35 cellular contexts compared by ENCODE assay signal in the genomic region with DNA sequence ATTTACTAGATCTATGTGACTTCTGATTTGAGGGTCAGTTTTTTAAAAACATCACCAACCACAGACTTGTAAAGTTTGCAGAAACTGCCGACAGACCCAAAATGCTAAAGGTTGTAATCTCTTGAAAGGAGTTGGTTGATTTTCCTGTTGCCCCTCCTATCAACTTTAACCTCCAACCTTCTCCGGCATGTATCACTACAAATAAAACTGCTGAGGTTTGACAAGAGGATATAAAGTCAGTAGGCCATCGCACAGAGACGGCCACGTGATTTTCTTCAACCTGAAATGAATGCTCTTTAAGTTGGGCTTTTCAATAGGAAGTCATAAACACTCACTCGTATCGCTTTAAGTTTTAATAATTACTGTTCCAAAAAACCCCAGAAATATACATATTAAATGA.
"Had no signal": no experiment of that assay in that cellular context is flagged by ENCODE, and none has a peak within 500 bp of the region (broad histone marks: within the 10 kb centered on the region; RNA-seq: fewer than 3 reads in every experiment).

No MANE protein-coding gene starts in this region.

- H3K27me3 ChIP-seq: adrenal gland, body of pancreas, breast epithelium, Peyer's patch, SJSA1 had no signal

- H3K27ac Mint-ChIP-seq: activated CD4-positive, alpha-beta T cell treated with anti-CD3 and anti-CD28 coated beads for 36 hours; activated CD4-positive, alpha-beta T cell treated with anti-CD3 and anti-CD28 coated beads, Interleukin-2, amount 10 ng/mL, durations not matched to agents 7 days and 5 days; activated naive CD4-positive, alpha-beta T cell treated with anti-CD3 and anti-CD28 coated beads for 36 hours; activated naive CD4-positive, alpha-beta T cell treated with anti-CD3 and anti-CD28 coated beads, Interleukin-2, amount 50 U/mL, for 72 hours; activated T-helper 1 cell treated with anti-CD3 and anti-CD28 coated beads, Interleukin-12 subunit alpha, Interleukin-12 subunit beta, Interleukin-2, Interleukin-4 antibody, amounts not matched to agents 30 ng/mL and 10 ng/mL and 1 ng/mL, durations not matched to agents 14 hours and 24 hours and 36 hours; T-helper 1 cell treated with Interleukin-12 subunit alpha and Interleukin-12 subunit beta and Interleukin-4 antibody, amounts not matched to agents 30 μg/mL and 1 μg/mL, for 36 hours; T-helper 2 cell treated with Interferon-gamma antibody and Interleukin-4, amounts not matched to agents 5 μg/mL and 100 μg/mL, for 36 hours had no signal

- H3K4me1 Mint-ChIP-seq: activated CD4-positive, alpha-beta T cell treated with anti-CD3 and anti-CD28 coated beads for 36 hours; activated CD4-positive, alpha-beta T cell treated with anti-CD3 and anti-CD28 coated beads, Interleukin-2, amount 10 ng/mL, durations not matched to agents 7 days and 5 days had no signal

- H3K9ac ChIP-seq: KMS-11, SK-N-SH had no signal

- H3K4me3 Mint-ChIP-seq: activated CD4-positive, alpha-beta T cell treated with anti-CD3 and anti-CD28 coated beads for 36 hours; activated CD4-positive, alpha-beta T cell treated with anti-CD3 and anti-CD28 coated beads, Interleukin-2, amount 10 ng/mL, durations not matched to agents 7 days and 5 days; activated naive CD4-positive, alpha-beta T cell treated with anti-CD3 and anti-CD28 coated beads for 36 hours; activated T-cell treated with anti-CD3 and anti-CD28 coated beads, Interleukin-2, amount 50 U/mL, for 4 hours; activated T-helper 1 cell treated with anti-CD3 and anti-CD28 coated beads, Interleukin-12 subunit alpha, Interleukin-12 subunit beta, Interleukin-2, Interleukin-4 antibody, amounts not matched to agents 30 ng/mL and 10 ng/mL and 1 ng/mL, durations not matched to agents 14 hours and 24 hours and 36 hours; T-helper 1 cell treated with Interleukin-12 subunit alpha and Interleukin-12 subunit beta and Interleukin-4 antibody, amounts not matched to agents 30 μg/mL and 1 μg/mL, for 36 hours; T-helper 2 cell treated with Interferon-gamma antibody and Interleukin-4, amounts not matched to agents 5 μg/mL and 100 μg/mL, for 36 hours had no signal

- H3K27me3 Mint-ChIP-seq: activated CD4-positive, alpha-beta T cell treated with anti-CD3 and anti-CD28 coated beads for 36 hours; activated CD4-positive, alpha-beta T cell treated with anti-CD3 and anti-CD28 coated beads, Interleukin-2, amount 10 ng/mL, durations not matched to agents 7 days and 5 days had no signal

- H3K36me3 Mint-ChIP-seq: activated naive CD4-positive, alpha-beta T cell treated with anti-CD3 and anti-CD28 coated beads, Interleukin-2, amount 50 U/mL, for 72 hours had no signal

- H3K4me2 ChIP-seq: KMS-11, SK-N-SH had no signal

- H3K36me3 ChIP-seq: adrenal gland, breast epithelium, Peyer's patch, SJSA1 had no signal

- H3K9me3 ChIP-seq: adrenal gland, body of pancreas, breast epithelium, Peyer's patch, SJSA1, SK-N-SH had no signal

- H3K27ac ChIP-seq: adrenal gland, body of pancreas, breast epithelium, KMS-11, Peyer's patch, SJSA1 had no signal

- H3K4me1 ChIP-seq: adrenal gland, body of pancreas, breast epithelium, Peyer's patch, SJSA1 had no signal

- FAIRE-seq: astrocyte, TTC549 had no signal

- ATAC-seq: activated CD4-positive, alpha-beta T cell treated with anti-CD3 and anti-CD28 coated beads for 36 hours; activated CD4-positive, CD25-positive, alpha-beta regulatory T cell treated with anti-CD3 and anti-CD28 coated beads, Interleukin-2, amount 50 U/mL, for 24 hours; activated naive CD4-positive, alpha-beta T cell treated with anti-CD3 and anti-CD28 coated beads, Interleukin-2, amount 50 U/mL, for 72 hours; activated T-cell treated with anti-CD3 and anti-CD28 coated beads, Interleukin-2, amount 50 U/mL, for 4 hours; body of pancreas; PC-3 had no signal

- DNase-seq: activated CD4-positive, alpha-beta T cell treated with anti-CD3 and anti-CD28 coated beads for 36 hours; activated CD4-positive, alpha-beta T cell treated with anti-CD3 and anti-CD28 coated beads, Interleukin-2, amount 10 ng/mL, durations not matched to agents 7 days and 5 days; activated CD4-positive, alpha-beta T cell treated with anti-CD3 and anti-CD28 coated beads, Interleukin-2, amount 50 U/mL, for 48 hours; activated CD8-positive, alpha-beta memory T cell treated with anti-CD3 and anti-CD28 coated beads, Interleukin-2, amount 50 U/mL, for 4 hours; activated gamma-delta T cell treated with Interleukin-2 at 50 U/mL for 16 hours; activated naive CD4-positive, alpha-beta T cell treated with anti-CD3 and anti-CD28 coated beads for 36 hours; activated T-cell treated with anti-CD3 and anti-CD28 coated beads for 4 hours; activated T-cell treated with anti-CD3 and anti-CD28 coated beads, Interleukin-2, amount 50 U/mL, for 4 hours; body of pancreas; MM.1S; MV-4-11; NCI-H1092; NCI-H1436 treated with DMSO at 0.1 percent for 48 hours; NCI-H1694 treated with DMSO at 0.1 percent for 48 hours; NCI-H2029; NCI-H510A; NCI-H526; NCI-H748 treated with DMSO at 0.1 percent for 48 hours; NK-92 treated with Interleukin-12 subunit alpha and Interleukin-12 subunit beta, amount 100 ng/mL, for 24 hours; PC-3; Peyer's patch; RPMI8226; SHP77 treated with DMSO at 0.1 percent for 48 hours; SK-N-SH had no signal

- H3K9me3 Mint-ChIP-seq: activated CD4-positive, alpha-beta T cell treated with anti-CD3 and anti-CD28 coated beads, Interleukin-2, amount 10 ng/mL, durations not matched to agents 7 days and 5 days; activated naive CD4-positive, alpha-beta T cell treated with anti-CD3 and anti-CD28 coated beads for 36 hours; activated naive CD4-positive, alpha-beta T cell treated with anti-CD3 and anti-CD28 coated beads, Interleukin-2, amount 50 U/mL, for 72 hours; activated T-cell treated with anti-CD3 and anti-CD28 coated beads, Interleukin-2, amount 50 U/mL, for 4 hours; activated T-helper 1 cell treated with anti-CD3 and anti-CD28 coated beads, Interleukin-12 subunit alpha, Interleukin-12 subunit beta, Interleukin-2, Interleukin-4 antibody, amounts not matched to agents 30 ng/mL and 10 ng/mL and 1 ng/mL, durations not matched to agents 14 hours and 24 hours and 36 hours; T-helper 1 cell treated with Interleukin-12 subunit alpha and Interleukin-12 subunit beta and Interleukin-4 antibody, amounts not matched to agents 30 μg/mL and 1 μg/mL, for 36 hours; T-helper 2 cell treated with Interferon-gamma antibody and Interleukin-4, amounts not matched to agents 5 μg/mL and 100 μg/mL, for 36 hours had no signal

- H3K4me3 ChIP-seq: adrenal gland, body of pancreas, breast epithelium, Peyer's patch, SJSA1 had no signal
